Comparison of ENCODE assay signal across 23 cellular contexts in genomic region chr3:152818027-152818426, GRCh38. TPM values are rescaled to one million over a fixed set of nuclear protein-coding genes. Genes with fewer than 3 reads are reported as not detected.
"Had no signal": no experiment of that assay in that cellular context is flagged by ENCODE, and none has a peak within 500 bp of the region (broad histone marks: within the 10 kb centered on the region; RNA-seq: fewer than 3 reads in every experiment).

No MANE protein-coding gene starts in this region.

- H3K4me1 ChIP-seq: SJSA1 had no signal

- H3K27ac ChIP-seq: SJSA1, SK-N-MC had no signal

- DNase-seq: Karpas-422; KG1; MG63; NCI-H1092; NCI-H1105 treated with DMSO at 0.1 percent for 48 hours; NCI-H1417 treated with DMSO at 0.1 percent for 48 hours; NCI-H146; NCI-H1694 treated with DMSO at 0.1 percent for 48 hours; NCI-H1930; NCI-H2081; NCI-H2107; NCI-H2227 treated with DMSO at 0.1 percent for 48 hours; NCI-H524; NCI-H526 treated with DMSO at 0.1 percent for 48 hours; NCI-H748 treated with DMSO at 0.1 percent for 48 hours; NK-92 treated with Interleukin-12 subunit alpha and Interleukin-12 subunit beta, amount 100 ng/mL, for 24 hours; Right ventricle myocardium superior; RPMI8226; SIG-M5 had no signal

- H3K36me3 ChIP-seq: MG63, SJSA1 had no signal

- H3K9me3 ChIP-seq: MG63, SJSA1 had no signal

- H3K4me3 ChIP-seq: MG63, SJSA1, SK-N-MC had no signal

- FAIRE-seq: RCC 7860 had no signal

- H3K27me3 ChIP-seq: SJSA1 had no signal

RNA-seq across cellular contexts. Expression of gene P2RY1, which starts 16.9 kb away (rescaled TPM):
- total RNA-seq: OCI-LY7 had no signal
